Comparison of ENCODE assay signal across 10 cellular contexts in the genomic region with DNA sequence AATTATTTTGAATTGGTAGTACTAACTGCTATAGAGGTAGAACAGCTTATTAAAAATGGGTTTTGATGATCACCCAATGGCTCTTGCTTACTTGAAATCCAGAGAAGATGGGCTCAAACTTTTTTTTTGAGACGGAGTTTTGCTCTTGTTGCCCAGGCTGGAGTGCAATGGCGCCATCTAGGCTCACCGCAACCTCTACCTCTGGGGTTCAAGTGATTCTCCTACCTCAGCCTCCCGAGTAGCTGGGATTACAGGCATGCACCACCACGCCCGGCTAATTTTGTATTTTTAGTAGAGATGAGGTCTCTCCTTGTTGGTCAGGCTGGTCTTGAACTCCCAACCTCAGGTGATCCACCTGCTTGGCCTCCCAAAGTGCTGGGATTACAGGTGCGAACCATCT. TPM values are rescaled to one million over a fixed set of nuclear protein-coding genes. Genes with fewer than 3 reads are reported as not detected.
DNase-seq lines count a peak whose midpoint lies in the region; ATAC-seq and TF ChIP-seq lines count a peak whose summit lies in the region.
"Not testable (repeated sequence)": the region's sequence is repeated elsewhere in the genome, so short reads cannot be mapped to it uniquely, and the experiment has no call there.
"Had no signal": no experiment of that assay in that cellular context is flagged by ENCODE, and none has a peak within 500 bp of the region (broad histone marks: within the 10 kb centered on the region; RNA-seq: fewer than 3 reads in every experiment).

No MANE protein-coding gene starts in this region.

- peaks cover 51% of the 10 kb centered on the region for H3K4me1 Mint-ChIP-seq in HFFc6 (ENCODE audit: low read depth)

- not testable (repeated sequence) for H3K4me1 ChIP-seq in A673 (ENCODE audit: insufficient read depth, low read length, poor library complexity, severe bottlenecking); Panc1 (ENCODE audit: control insufficient read depth, insufficient read depth, low read length)
- H3K4me1 ChIP-seq in foreskin keratinocyte = peaks cover 22% of the 10 kb centered on the region

- not testable (repeated sequence) for H3K9me3 ChIP-seq in A673 (ENCODE audit: low read depth, low read length, poor library complexity, severe bottlenecking); Panc1 (ENCODE audit: control insufficient read depth, insufficient read depth, low read depth, low read length)

- intact Hi-C loops in A673 (cut with micrococcal nuclease; ENCODE audit: unreplicated experiment); Panc1 (cut with micrococcal nuclease; ENCODE audit: unreplicated experiment): not testable (repeated sequence)

- not testable (repeated sequence) for H3K4me3 Mint-ChIP-seq in HFFc6

- ATAC-seq in Panc1, foreskin keratinocyte: not testable (repeated sequence)

- not testable (repeated sequence) for H3K9me3 Mint-ChIP-seq in HFFc6

- not testable (repeated sequence) for H3K27ac ChIP-seq in A673 (ENCODE audit: low read depth, low read length, poor library complexity, severe bottlenecking); Panc1 (ENCODE audit: low read length); foreskin keratinocyte

- CTCF ChIA-PET in A673 (lab: Charles Lee) = not testable (repeated sequence)
- CTCF ChIA-PET in Panc1 (lab: Charles Lee) = interaction anchor here (0.6 to 0.7 kb wide), 2 partner anchors 359 to 548 kb away, joined by 3 to 10 read pairs; no protein-coding TSS in a partner anchor

- in situ Hi-C loops in Panc1 (cut with HindIII; ENCODE audit: low pct_unique_long_range_greater_than_20kb, low sequenced_read_pairs) = not testable (repeated sequence)

- H3K4me3 ChIP-seq in A673 (ENCODE audit: low read depth, low read length, poor library complexity, severe bottlenecking); GM12864 (ENCODE audit: low read depth, low read length); Panc1 (ENCODE audit: low read depth in 2 of 2, low read length in 2 of 2): not testable (repeated sequence)

- not testable (repeated sequence) for H3K27me3 Mint-ChIP-seq in HFFc6 (ENCODE audit: insufficient read depth)

- not testable (repeated sequence) for H3K36me3 ChIP-seq in A673 (ENCODE audit: insufficient read depth, low read length, poor library complexity, severe bottlenecking); Panc1 (ENCODE audit: control insufficient read depth, insufficient read depth, low read length)

- DNase-seq in A673 (ENCODE audit: low spot score); GM12864 (ENCODE audit: low read depth); HFFc6; Panc1 (ENCODE audit: low read depth, low spot score); foreskin keratinocyte: not testable (repeated sequence)
- DNase-seq in activated CD4-positive, alpha-beta T cell treated with anti-CD3 and anti-CD28 coated beads for 48 hours = peak; percentile 34
- peak; percentile 25 to 32 for DNase-seq in activated T-cell treated with anti-CD3 and anti-CD28 coated beads, Interleukin-2, amount 50 U/mL, for 48 hours

- TF ChIP-seq CTCF in A673 (conservative IDR thresholded peaks at IDR 0.05; ENCODE audit: low read depth, low read length) = peak; percentile 28; the same call in 1 of the 2 replicates
- TF ChIP-seq CTCF in GM12864 (IDR thresholded peaks at IDR 0.05; ENCODE audit: low read depth, low read length, missing control alignments) = peak; percentile 8
- peak; percentile 47 for TF ChIP-seq CTCF in HFFc6 (IDR thresholded peaks at IDR 0.05)
- TF ChIP-seq CTCF in Panc1 (IDR thresholded peaks at IDR 0.05) = peak; percentile 62
- TF ChIP-seq CTCF in foreskin keratinocyte (conservative IDR thresholded peaks at IDR 0.05) = peak; percentile 16

- not testable (repeated sequence) for H3K27me3 ChIP-seq in A673 (replicated peaks; ENCODE audit: insufficient read depth, low read depth, low read length, poor library complexity); Panc1 (ENCODE audit: control insufficient read depth, insufficient read depth, low read length); foreskin keratinocyte

- POLR2A ChIA-PET in A673 (lab: Charles Lee; ENCODE audit: low non-redundant PET); Panc1 (lab: Charles Lee): not testable (repeated sequence)

- BruUV-seq in A673 (replicated peaks; lab: Mats Ljungman, UMichigan); Panc1 (replicated peaks; lab: Mats Ljungman, UMichigan): not testable (repeated sequence)

- H3K36me3 Mint-ChIP-seq in HFFc6 (ENCODE audit: low read depth) = not testable (repeated sequence)

- H3K27ac Mint-ChIP-seq in HFFc6 = not testable (repeated sequence)

RNA-seq across cellular contexts. Expression of a gene that starts 3.8 kb away (rescaled TPM):
- total RNA-seq in A673 (2021) = 13.6 and 17.0 TPM in 2 replicates
- 10 to 100 TPM in 1 of 6 experiments, 1 to 10 TPM in 5; 6.4 to 10.7 (median 8.2) TPM for total RNA-seq in HFFc6 (2021; fragmentation: NEBNext Ultra II Directional; extraction: Animal tissue kit (Norgen Biotek cat#: 25700))
- total RNA-seq in Panc1 (2021; ENCODE audit: unreplicated experiment) = 20.0 TPM
- 19.9 TPM for polyA plus RNA-seq in Panc1 (2012; ENCODE audit: insufficient read length)
- 6.6 and 8.3 TPM in 2 replicates for total RNA-seq in foreskin keratinocyte
- polyA plus RNA-seq in foreskin keratinocyte = 6.1 and 7.6 TPM in 2 replicates

RNA-seq across cellular contexts. Expression of a gene that starts 4.8 kb away (rescaled TPM):
- total RNA-seq in A673 (2021) (74.6 and 74.7 TPM in 2 replicates), Panc1 (2021; ENCODE audit: unreplicated experiment) (67.5 TPM), foreskin keratinocyte (24.5 and 30.7 TPM in 2 replicates)
- 10 to 100 TPM; 57.9 to 87.8 (median 68.6) TPM for total RNA-seq in HFFc6 (2021; fragmentation: NEBNext Ultra II Directional; extraction: Animal tissue kit (Norgen Biotek cat#: 25700))
- 48.3 TPM for polyA plus RNA-seq in Panc1 (2012; ENCODE audit: insufficient read length)
- 9.6 and 11.4 TPM in 2 replicates for polyA plus RNA-seq in foreskin keratinocyte

RNA-seq across cellular contexts. Expression of a gene that starts 33.1 kb away (rescaled TPM):
- 0.85 TPM in 1 of 2 replicates, not detected in the other for total RNA-seq in A673 (2021)
- under 1 TPM in 1 of 6 experiments, not detected in 5; 0.10 TPM for total RNA-seq in HFFc6 (2021; fragmentation: NEBNext Ultra II Directional; extraction: Animal tissue kit (Norgen Biotek cat#: 25700))
- total RNA-seq in Panc1 (2021; ENCODE audit: unreplicated experiment) = 0.23 TPM
- 0.44 TPM for polyA plus RNA-seq in Panc1 (2012; ENCODE audit: insufficient read length)
- 0.20 and 0.21 TPM in 2 replicates for total RNA-seq in foreskin keratinocyte
- 0.10 TPM in 1 of 2 replicates, not detected in the other for polyA plus RNA-seq in foreskin keratinocyte
- total RNA-seq: G401, LHCN-M2 had no signal
- polyA plus RNA-seq: BJ had no signal

RNA-seq across cellular contexts. Expression of a gene that starts 37.2 kb away (rescaled TPM):
- total RNA-seq in A673 (2021) (412 and 448 TPM in 2 replicates), Panc1 (2021; ENCODE audit: unreplicated experiment) (240 TPM), foreskin keratinocyte (150 TPM in 2 replicates)
- total RNA-seq in HFFc6 (2021; fragmentation: NEBNext Ultra II Directional; extraction: Animal tissue kit (Norgen Biotek cat#: 25700)) = 100 to 1,000 TPM; 196 to 247 (median 232) TPM
- 199 TPM for polyA plus RNA-seq in Panc1 (2012; ENCODE audit: insufficient read length)
- polyA plus RNA-seq in foreskin keratinocyte = 85.2 and 101 TPM in 2 replicates

RNA-seq across cellular contexts. Expression of a gene that starts 38.8 kb away (rescaled TPM):
- total RNA-seq in A673 (2021) (67.5 and 73.2 TPM in 2 replicates), Panc1 (2021; ENCODE audit: unreplicated experiment) (99.6 TPM), foreskin keratinocyte (45.8 and 47.1 TPM in 2 replicates)
- 10 to 100 TPM; 46.8 to 53.6 (median 49.4) TPM for total RNA-seq in HFFc6 (2021; fragmentation: NEBNext Ultra II Directional; extraction: Animal tissue kit (Norgen Biotek cat#: 25700))
- 116 TPM for polyA plus RNA-seq in Panc1 (2012; ENCODE audit: insufficient read length)
- polyA plus RNA-seq in foreskin keratinocyte = 58.2 and 62.8 TPM in 2 replicates

Comparison
In these comparisons a context has a peak if more than half of its experiments do, and no peak if none do; other contexts are left out.
1. CTCF ChIP-seq: peak in every context shown above with its lines; median percentile 62 in Panc1; 47 in HFFc6; 28 in A673; 16 in foreskin keratinocyte; 8 in GM12864.